ENCODE assay signal across 21 cellular contexts in genomic region chr5:87361536-87362213, GRCh38. TPM values are rescaled to one million over a fixed set of nuclear protein-coding genes. Genes with fewer than 3 reads are reported as not detected.
DNase-seq lines count a peak whose midpoint lies in the region; ATAC-seq, FAIRE-seq and TF ChIP-seq lines count a peak whose summit lies in the region.
"Had no signal": no experiment of that assay in that cellular context is flagged by ENCODE, and none has a peak within 500 bp of the region (broad histone marks: within the 10 kb centered on the region; RNA-seq: fewer than 3 reads in every experiment).

No MANE protein-coding gene starts in this region.

- no peak for ATAC-seq in T-cell (replicated peaks in 1 of 4)
- no peak for ATAC-seq in HG03354 (IDR thresholded peaks at IDR 0.05; ENCODE audit: poor library complexity, severe bottlenecking, unreplicated experiment)
- no peak for ATAC-seq in activated CD8-positive, alpha-beta memory T cell treated with anti-CD3 and anti-CD28 coated beads, Interleukin-2, amount 10 ng/mL, durations not matched to agents 7 days and 5 days

- no peak overlapping the region for H3K4me3 Mint-ChIP-seq in T-cell
- no peak overlapping the region for H3K4me3 Mint-ChIP-seq in activated CD8-positive, alpha-beta memory T cell treated with anti-CD3 and anti-CD28 coated beads, Interleukin-2, amount 10 ng/mL, durations not matched to agents 7 days and 5 days
- H3K4me3 Mint-ChIP-seq: activated naive CD4-positive, alpha-beta T cell treated with anti-CD3 and anti-CD28 coated beads, Interleukin-2, amount 10 ng/mL, durations not matched to agents 7 days and 5 days; CD8-positive, alpha-beta memory T cell; IgD-negative memory B cell; mesothelial cell of epicardium had no signal

- POLR2A ChIA-PET in T-cell (lab: Charles Lee) = interaction anchor here (0.6 to 0.7 kb wide), 2 partner anchors 15 to 22 kb away, joined by 3 read pairs; no protein-coding TSS in a partner anchor

- peak overlapping the region; percentile 15; the same call in 1 of the 2 replicates for H3K27ac ChIP-seq in ACC112 (ENCODE audit: low read depth, low read length)
- no peak overlapping the region for H3K27ac ChIP-seq in caudate nucleus (ENCODE audit: low read depth, low read length)
- H3K27ac ChIP-seq: HL-60, thoracic aorta had no signal

- no peak for TF ChIP-seq CTCF in fibroblast of villous mesenchyme (IDR thresholded peaks at IDR 0.05; ENCODE audit: insufficient read depth, low read depth, low read length)

- H3K9me3 Mint-ChIP-seq in T-cell = no peaks in the 10 kb centered on the region
- no peaks in the 10 kb centered on the region for H3K9me3 Mint-ChIP-seq in activated CD8-positive, alpha-beta memory T cell treated with anti-CD3 and anti-CD28 coated beads, Interleukin-2, amount 10 ng/mL, durations not matched to agents 7 days and 5 days (ENCODE audit: low read depth)
- H3K9me3 Mint-ChIP-seq: activated naive CD4-positive, alpha-beta T cell treated with anti-CD3 and anti-CD28 coated beads, Interleukin-2, amount 10 ng/mL, durations not matched to agents 7 days and 5 days; CD8-positive, alpha-beta memory T cell; IgD-negative memory B cell; mesothelial cell of epicardium had no signal

- peak overlapping the region; percentile 23 to 28 for H3K27ac Mint-ChIP-seq in T-cell
- no peak overlapping the region for H3K27ac Mint-ChIP-seq in activated CD8-positive, alpha-beta memory T cell treated with anti-CD3 and anti-CD28 coated beads, Interleukin-2, amount 10 ng/mL, durations not matched to agents 7 days and 5 days
- H3K27ac Mint-ChIP-seq: activated naive CD4-positive, alpha-beta T cell treated with anti-CD3 and anti-CD28 coated beads, Interleukin-2, amount 10 ng/mL, durations not matched to agents 7 days and 5 days; IgD-negative memory B cell had no signal

- H3K79me2 ChIP-seq in ACC112 (ENCODE audit: control insufficient read depth, insufficient read depth, low read length, unreplicated experiment) = no peaks in the 10 kb centered on the region

- no peak overlapping the region for H2AFZ ChIP-seq in ACC112 (ENCODE audit: low read length, unreplicated experiment)

- no peak for TF ChIP-seq POLR2A in H54 (IDR thresholded peaks at IDR 0.05; ENCODE audit: low read depth, low read length)

- H3K4me3 ChIP-seq in ACC112 (ENCODE audit: low read depth, low read length) = no peak overlapping the region
- H3K4me3 ChIP-seq in fibroblast of villous mesenchyme (ENCODE audit: low read depth, low read length) = no peak overlapping the region
- H3K4me3 ChIP-seq: coronary artery, HAP-1, thoracic aorta had no signal

- H3K4me1 Mint-ChIP-seq in T-cell = peaks cover 29 to 44% (median 36%) of the 10 kb centered on the region in 3 donors
- H3K4me1 Mint-ChIP-seq in activated CD8-positive, alpha-beta memory T cell treated with anti-CD3 and anti-CD28 coated beads, Interleukin-2, amount 10 ng/mL, durations not matched to agents 7 days and 5 days = peaks cover 8% of the 10 kb centered on the region

- no peaks in the 10 kb centered on the region for H3K27me3 ChIP-seq in ACC112 (ENCODE audit: insufficient read depth, low read length)

- DNase-seq in H54 (ENCODE audit: insufficient read length, low spot score) (no peak), T-cell (no peak), fibroblast of villous mesenchyme (ENCODE audit: low read depth) (peak; percentile 76), NCI-H69 (lab: John Stamatoyannopoulos, UW) (no peak), caudate nucleus (lab: John Stamatoyannopoulos, UW) (no peak)
- no peak for DNase-seq in activated CD8-positive, alpha-beta memory T cell treated with anti-CD3 and anti-CD28 coated beads, Interleukin-2, amount 10 ng/mL, durations not matched to agents 7 days and 5 days
- DNase-seq: activated CD4-positive, alpha-beta T cell treated with anti-CD3 and anti-CD28 coated beads, Interleukin-2, amount 50 U/mL, for 48 hours; activated naive CD4-positive, alpha-beta T cell treated with anti-CD3 and anti-CD28 coated beads, Interleukin-2, amount 10 ng/mL, durations not matched to agents 7 days and 5 days; CD8-positive, alpha-beta memory T cell; NCI-H1092; NCI-H2081 treated with DMSO at 0.1 percent for 48 hours; SHP77 treated with DMSO at 0.1 percent for 48 hours had no signal

- no peaks in the 10 kb centered on the region for H3K27me3 Mint-ChIP-seq in T-cell
- H3K27me3 Mint-ChIP-seq in activated CD8-positive, alpha-beta memory T cell treated with anti-CD3 and anti-CD28 coated beads, Interleukin-2, amount 10 ng/mL, durations not matched to agents 7 days and 5 days = no peaks in the 10 kb centered on the region
- H3K27me3 Mint-ChIP-seq: activated naive CD4-positive, alpha-beta T cell treated with anti-CD3 and anti-CD28 coated beads, Interleukin-2, amount 10 ng/mL, durations not matched to agents 7 days and 5 days; CD8-positive, alpha-beta memory T cell; IgD-negative memory B cell had no signal

- CTCF ChIA-PET in T-cell (lab: Charles Lee) = interaction anchor here in 1 of 2 donors (0.6 kb wide), 1 partner anchor 24 kb away, joined by 3 read pairs; no protein-coding TSS in a partner anchor
- CTCF ChIA-PET in activated CD8-positive, alpha-beta memory T cell treated with anti-CD3 and anti-CD28 coated beads, Interleukin-2, amount 10 ng/mL, durations not matched to agents 7 days and 5 days (lab: Charles Lee) = interaction anchor here (0.5 kb wide), 1 partner anchor 102 kb away, joined by 3 read pairs; no protein-coding TSS in a partner anchor

- H3K36me3 ChIP-seq in ACC112 (ENCODE audit: insufficient read depth, low read length) = peaks cover 3% of the 10 kb centered on the region; the same call in 1 of the 2 replicates
- H3K36me3 ChIP-seq: HAP-1, thoracic aorta had no signal

- peak; percentile 58 for FAIRE-seq in H54 (lab: Jason Lieb, UNC)
- FAIRE-seq: frontal cortex had no signal

- peaks cover 44% of the 10 kb centered on the region for H3K36me3 Mint-ChIP-seq in T-cell
- H3K36me3 Mint-ChIP-seq in activated CD8-positive, alpha-beta memory T cell treated with anti-CD3 and anti-CD28 coated beads, Interleukin-2, amount 10 ng/mL, durations not matched to agents 7 days and 5 days = peaks cover 27% of the 10 kb centered on the region

- peaks cover 10% of the 10 kb centered on the region for H3K4me1 ChIP-seq in ACC112 (ENCODE audit: control insufficient read depth, insufficient read depth, low read length, unreplicated experiment)

RNA-seq across cellular contexts. Expression of gene CCNH, which starts 51.1 kb away (rescaled TPM):
- total RNA-seq in T-cell = 100 to 1,000 TPM in 2 of 5 donors, 10 to 100 TPM in 3; 64.2 to 276 (median 72.9) TPM
- total RNA-seq in fibroblast of villous mesenchyme = 58.3 and 60.9 TPM in 2 replicates
- 10 to 100 TPM; 62.4 to 67.3 TPM for total RNA-seq in activated CD8-positive, alpha-beta memory T cell treated with anti-CD3 and anti-CD28 coated beads, Interleukin-2, amount 10 ng/mL, durations not matched to agents 7 days and 5 days
